In the genomic region with DNA sequence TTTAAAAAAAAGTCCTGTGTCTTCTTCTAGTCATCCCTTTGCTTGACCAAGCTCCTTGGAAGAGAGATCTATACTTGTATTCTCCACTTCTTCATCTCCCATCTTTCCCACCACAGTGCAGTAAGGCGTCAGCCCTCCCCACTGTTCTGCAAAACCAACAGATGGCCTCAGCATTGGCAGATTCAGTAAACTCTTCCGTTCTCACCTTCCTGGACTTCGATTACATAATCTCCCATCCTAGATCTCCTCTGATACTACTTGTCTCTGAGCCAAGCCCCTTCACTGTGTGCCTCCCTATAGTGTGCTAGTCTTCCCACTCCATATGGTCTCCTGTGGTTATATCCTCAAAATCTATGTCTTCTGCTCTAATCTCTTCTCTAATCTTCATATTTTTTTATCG, we compare ENCODE assay signal across 24 cellular contexts. TPM values are rescaled to one million over a fixed set of nuclear protein-coding genes. Genes with fewer than 3 reads are reported as not detected.
DNase-seq lines count a peak whose midpoint lies in the region.
"Had no signal": no experiment of that assay in that cellular context is flagged by ENCODE, and none has a peak within 500 bp of the region (broad histone marks: within the 10 kb centered on the region; RNA-seq: fewer than 3 reads in every experiment).

No MANE protein-coding gene starts in this region.

- no peak overlapping the region for H3K27ac Mint-ChIP-seq in activated T-helper 2 cell treated with anti-CD3 and anti-CD28 coated beads, Interferon-gamma antibody, Interleukin-2, Interleukin-4, amounts not matched to agents 10 μg/mL and 5 μg/mL and 100 μg/mL, durations not matched to agents 14 hours and 24 hours and 36 hours
- H3K27ac Mint-ChIP-seq: CD4-positive, CD25-positive, alpha-beta regulatory T cell; IgD-negative memory B cell; mesothelial cell of epicardium had no signal

- peaks cover 4% of the 10 kb centered on the region for H3K36me3 Mint-ChIP-seq in activated T-helper 2 cell treated with anti-CD3 and anti-CD28 coated beads, Interferon-gamma antibody, Interleukin-2, Interleukin-4, amounts not matched to agents 10 μg/mL and 5 μg/mL and 100 μg/mL, durations not matched to agents 14 hours and 24 hours and 36 hours (ENCODE audit: low read depth)
- H3K36me3 Mint-ChIP-seq: CD4-positive, CD25-positive, alpha-beta regulatory T cell; mesothelial cell of epicardium had no signal

- H3K9me3 Mint-ChIP-seq in activated T-helper 2 cell treated with anti-CD3 and anti-CD28 coated beads, Interferon-gamma antibody, Interleukin-2, Interleukin-4, amounts not matched to agents 10 μg/mL and 5 μg/mL and 100 μg/mL, durations not matched to agents 14 hours and 24 hours and 36 hours: no peaks in the 10 kb centered on the region
- H3K9me3 Mint-ChIP-seq: IgD-negative memory B cell had no signal

- DNase-seq in NCI-H2171 treated with DMSO at 0.1 percent for 48 hours (lab: John Stamatoyannopoulos, UW): peak; percentile 79
- no peak for DNase-seq in activated T-helper 2 cell treated with anti-CD3 and anti-CD28 coated beads, Interferon-gamma antibody, Interleukin-2, Interleukin-4, amounts not matched to agents 10 μg/mL and 5 μg/mL and 100 μg/mL, durations not matched to agents 14 hours and 24 hours and 36 hours (ENCODE audit: low spot score)
- DNase-seq in mesenteric fat pad (ENCODE audit: low spot score): no peak
- no peak for DNase-seq in activated CD4-positive, alpha-beta T cell treated with anti-CD3 and anti-CD28 coated beads, Interleukin-2, amount 50 U/mL, for 48 hours
- DNase-seq in putamen (ENCODE audit: low spot score): no peak
- DNase-seq: activated CD4-positive, alpha-beta T cell treated with anti-CD3 and anti-CD28 coated beads for 1 hour; activated CD8-positive, alpha-beta memory T cell treated with anti-CD3 and anti-CD28 coated beads for 24 hours; activated naive CD4-positive, alpha-beta T cell; activated T-cell treated with anti-CD3 and anti-CD28 coated beads, Interleukin-2, amount 50 U/mL, for 1 hour; CD4-positive, CD25-positive, alpha-beta regulatory T cell; DMS153; left colon; NCI-H1105; NCI-H2029; NCI-H446 treated with DMSO at 0.1 percent for 48 hours; sigmoid colon; stimulated activated naive CD8-positive, alpha-beta T cell treated with anti-CD3 and anti-CD28 coated beads, Interleukin-15, Interleukin-2, amounts not matched to agents 100 U/mL and 50 U/mL, for 24 hours had no signal

- no peaks in the 10 kb centered on the region for H3K27me3 ChIP-seq in layer of hippocampus (ENCODE audit: control insufficient read depth, insufficient read depth, low read length)
- H3K27me3 ChIP-seq: sigmoid colon, SJSA1 had no signal

- H3K4me1 Mint-ChIP-seq in activated T-helper 2 cell treated with anti-CD3 and anti-CD28 coated beads, Interferon-gamma antibody, Interleukin-2, Interleukin-4, amounts not matched to agents 10 μg/mL and 5 μg/mL and 100 μg/mL, durations not matched to agents 14 hours and 24 hours and 36 hours (ENCODE audit: low read depth): peaks cover 15% of the 10 kb centered on the region

- H3K4me3 Mint-ChIP-seq in activated T-helper 2 cell treated with anti-CD3 and anti-CD28 coated beads, Interferon-gamma antibody, Interleukin-2, Interleukin-4, amounts not matched to agents 10 μg/mL and 5 μg/mL and 100 μg/mL, durations not matched to agents 14 hours and 24 hours and 36 hours (ENCODE audit: low read depth): peak overlapping the region; percentile 27

- H3K27me3 Mint-ChIP-seq in activated T-helper 2 cell treated with anti-CD3 and anti-CD28 coated beads, Interferon-gamma antibody, Interleukin-2, Interleukin-4, amounts not matched to agents 10 μg/mL and 5 μg/mL and 100 μg/mL, durations not matched to agents 14 hours and 24 hours and 36 hours (ENCODE audit: low read depth): peaks cover 75% of the 10 kb centered on the region

- H3K27ac ChIP-seq in layer of hippocampus (ENCODE audit: low read depth, low read length) (peak overlapping the region; percentile 24), temporal lobe (ENCODE audit: low read depth, low read length) (peak overlapping the region; percentile 19)
- H3K27ac ChIP-seq: cardiac muscle cell, sigmoid colon, SJSA1, tibial nerve had no signal

- intact Hi-C loops in activated T-helper 2 cell treated with anti-CD3 and anti-CD28 coated beads, Interferon-gamma antibody, Interleukin-2, Interleukin-4, amounts not matched to agents 10 μg/mL and 5 μg/mL and 100 μg/mL, durations not matched to agents 14 hours and 24 hours and 36 hours (cut with micrococcal nuclease): loop anchor here (5.0 to 10.0 kb wide), 3 partner anchors 122 to 404 kb away; a partner anchor contains a TSS

RNA-seq across cellular contexts. Expression of a gene that starts 1.6 kb away (rescaled TPM):
- 0.59 and 0.74 TPM in 2 replicates for total RNA-seq in activated T-helper 2 cell treated with anti-CD3 and anti-CD28 coated beads, Interferon-gamma antibody, Interleukin-2, Interleukin-4, amounts not matched to agents 10 μg/mL and 5 μg/mL and 100 μg/mL, durations not matched to agents 14 hours and 24 hours and 36 hours
- total RNA-seq in temporal lobe: 16.7 TPM
- 0.87 TPM for total RNA-seq in mesenteric fat pad

RNA-seq across cellular contexts. Expression of a gene that starts 12.4 kb away (rescaled TPM):
- 35.1 TPM in 2 replicates for total RNA-seq in activated T-helper 2 cell treated with anti-CD3 and anti-CD28 coated beads, Interferon-gamma antibody, Interleukin-2, Interleukin-4, amounts not matched to agents 10 μg/mL and 5 μg/mL and 100 μg/mL, durations not matched to agents 14 hours and 24 hours and 36 hours
- total RNA-seq in temporal lobe (21.1 TPM), mesenteric fat pad (25.8 TPM)
